In genomic region chr10:3775671-3776551, GRCh38 we compare ENCODE assay signal across 8 cellular contexts. TPM values are rescaled to one million over a fixed set of nuclear protein-coding genes. Genes with fewer than 3 reads are reported as not detected.
DNase-seq lines count a peak whose midpoint lies in the region; ATAC-seq, FAIRE-seq and TF ChIP-seq lines count a peak whose summit lies in the region.

No MANE protein-coding gene starts in this region.

- H3K27me3 Mint-ChIP-seq in Caco-2 (ENCODE audit: insufficient read depth, unreplicated experiment), result no peaks in the 10 kb centered on the region
- no peaks in the 10 kb centered on the region for H3K27me3 Mint-ChIP-seq in activated naive CD8-positive, alpha-beta T cell treated with anti-CD3 and anti-CD28 coated beads, Interleukin-2, amount 50 U/mL, for 24 hours

- H3F3A ChIP-seq in MM.1S (ENCODE audit: insufficient read depth, low read length), result peaks cover 49% of the 10 kb centered on the region

- H3K4me1 ChIP-seq in Caco-2, result peaks cover 58% of the 10 kb centered on the region
- H3K4me1 ChIP-seq in MM.1S (ENCODE audit: low read length), result peaks cover 6% of the 10 kb centered on the region; the same call in 1 of the 2 replicates
- H3K4me1 ChIP-seq in gastrocnemius medialis, result peaks cover 64% of the 10 kb centered on the region in 2 donors

- no TSS peak for BruUV-seq in Caco-2 (replicated peaks; lab: Mats Ljungman, UMichigan)

- H3K36me3 ChIP-seq in Caco-2 (ENCODE audit: control insufficient read depth, insufficient read depth, low read length) (peaks cover 16% of the 10 kb centered on the region), MM.1S (replicated peaks; ENCODE audit: insufficient read depth, low read length) (peaks cover 38% of the 10 kb centered on the region), gastrocnemius medialis (peaks cover 0 to 42% of the 10 kb centered on the region in 2 donors)

- TF ChIP-seq CTCF in Caco-2 (IDR thresholded peaks at IDR 0.05; ENCODE audit: insufficient read depth in 1 of 2, low read depth in 1 of 2, low read length in 1 of 2, severe bottlenecking in 1 of 2, unreplicated experiment in 1 of 2) (no peak), MM.1S (IDR thresholded peaks at IDR 0.05; ENCODE audit: low read length) (no peak), gastrocnemius medialis (IDR thresholded peaks at IDR 0.05 in 4 of 5, conservative IDR thresholded peaks at IDR 0.05 in 1 of 5) (no peak)

- intact Hi-C loops in Caco-2 (cut with micrococcal nuclease; ENCODE audit: unreplicated experiment) (loop anchor here (1.0 to 5.0 kb wide), 3 partner anchors 8 to 109 kb away; no protein-coding TSS in a partner anchor), left ventricle myocardium superior (cut with micrococcal nuclease) (loop anchor here (10.0 kb wide), 1 partner anchor 879 kb away; no protein-coding TSS in a partner anchor), gastrocnemius medialis (cut with DNase I; ENCODE audit: low total_unique reads) (loop anchor here (1.0 to 10.0 kb wide), 3 partner anchors 26 to 539 kb away; no protein-coding TSS in a partner anchor)

- peaks cover 10% of the 10 kb centered on the region; the same call in 1 of the 2 replicates for H4K20me1 ChIP-seq in MM.1S (ENCODE audit: insufficient read depth, low read length)

- H2AFZ ChIP-seq in MM.1S (ENCODE audit: low read length), result no peak overlapping the region

- no peak for FAIRE-seq in frontal cortex (lab: Jason Lieb, UNC)

- DNase-seq in Caco-2 (peak in 1 of 2 experiments; percentile 66), MM.1S (no peak), left ventricle myocardium superior (no peak), gastrocnemius medialis (peak in 1 of 2 donors; percentile 48), frontal cortex (ENCODE audit: low spot score in 2 of 2) (no peak)
- DNase-seq in activated naive CD8-positive, alpha-beta T cell treated with anti-CD3 and anti-CD28 coated beads, Interleukin-2, amount 50 U/mL, for 24 hours, result no peak
- no peak for DNase-seq in stimulated activated CD4-positive, alpha-beta T cell treated with anti-CD3 and anti-CD28 coated beads, Interleukin-4, amount 100 ng/mL, for 1 hour

- CTCF ChIA-PET in Caco-2 (lab: Charles Lee), result interaction anchor here (1.0 to 1.8 kb wide), 3 partner anchors 12 to 14 kb away, joined by 3 to 6 read pairs (median 4); no protein-coding TSS in a partner anchor

- H3K9me3 Mint-ChIP-seq in Caco-2 (ENCODE audit: unreplicated experiment), result no peaks in the 10 kb centered on the region
- no peaks in the 10 kb centered on the region for H3K9me3 Mint-ChIP-seq in activated naive CD8-positive, alpha-beta T cell treated with anti-CD3 and anti-CD28 coated beads, Interleukin-2, amount 50 U/mL, for 24 hours

- H3K27me3 ChIP-seq in Caco-2 (replicated peaks; ENCODE audit: control insufficient read depth, insufficient read depth, low read length) (no peaks in the 10 kb centered on the region), MM.1S (replicated peaks; ENCODE audit: insufficient read depth, low read length) (no peaks in the 10 kb centered on the region), gastrocnemius medialis (no peaks in the 10 kb centered on the region)

- no peak overlapping the region for H3K4me3 ChIP-seq in Caco-2 (ENCODE audit: low read depth, low read length)
- no peak overlapping the region for H3K4me3 ChIP-seq in MM.1S (ENCODE audit: low read length)
- no peak overlapping the region for H3K4me3 ChIP-seq in gastrocnemius medialis

- no peaks in the 10 kb centered on the region for H3K9me2 ChIP-seq in MM.1S (replicated peaks; ENCODE audit: insufficient read depth, low read length)

- H3K4me1 Mint-ChIP-seq in Caco-2 (ENCODE audit: low read depth, unreplicated experiment), result peaks cover 44% of the 10 kb centered on the region
- peaks cover 64% of the 10 kb centered on the region for H3K4me1 Mint-ChIP-seq in activated naive CD8-positive, alpha-beta T cell treated with anti-CD3 and anti-CD28 coated beads, Interleukin-2, amount 50 U/mL, for 24 hours

- H3K36me3 Mint-ChIP-seq in Caco-2 (ENCODE audit: insufficient read depth, unreplicated experiment), result peaks cover 84% of the 10 kb centered on the region
- H3K36me3 Mint-ChIP-seq in activated naive CD8-positive, alpha-beta T cell treated with anti-CD3 and anti-CD28 coated beads, Interleukin-2, amount 50 U/mL, for 24 hours (ENCODE audit: low read depth), result peaks cover 60% of the 10 kb centered on the region

- peaks cover 32% of the 10 kb centered on the region for H3K79me2 ChIP-seq in MM.1S (ENCODE audit: low read length)

- H3K4me2 ChIP-seq in MM.1S (ENCODE audit: low read depth, low read length), result no peak overlapping the region

- H3K27ac Mint-ChIP-seq in Caco-2 (ENCODE audit: unreplicated experiment), result peak overlapping the region; percentile 89
- peak overlapping the region; percentile 67 for H3K27ac Mint-ChIP-seq in activated naive CD8-positive, alpha-beta T cell treated with anti-CD3 and anti-CD28 coated beads, Interleukin-2, amount 50 U/mL, for 24 hours

- no peak overlapping the region for H3K9ac ChIP-seq in MM.1S (ENCODE audit: low read length)

- H3K27ac ChIP-seq in MM.1S (ENCODE audit: low read length) (peak overlapping the region; percentile 29; the same call in 1 of the 2 replicates), gastrocnemius medialis (peak overlapping the region; percentile 97 to 100 (median 98))

- H3K4me3 Mint-ChIP-seq in Caco-2 (ENCODE audit: unreplicated experiment), result peak overlapping the region; percentile 43
- H3K4me3 Mint-ChIP-seq in activated naive CD8-positive, alpha-beta T cell treated with anti-CD3 and anti-CD28 coated beads, Interleukin-2, amount 50 U/mL, for 24 hours, result peak overlapping the region; percentile 49

- no peak for TF ChIP-seq POLR2A in gastrocnemius medialis (IDR thresholded peaks at IDR 0.05)

- H3K9me3 ChIP-seq in Caco-2 (no peaks in the 10 kb centered on the region), MM.1S (replicated peaks; ENCODE audit: insufficient read depth, low read length) (no peaks in the 10 kb centered on the region), gastrocnemius medialis (no peaks in the 10 kb centered on the region)

- in situ Hi-C loops in gastrocnemius medialis (cut with MboI; ENCODE audit: low sequenced_read_pairs in 4 of 4), result loop anchor here in 3 of 4 donors (10.0 to 25.0 kb wide), 3 partner anchors 311 to 986 kb away; no protein-coding TSS in a partner anchor

- ATAC-seq in activated naive CD8-positive, alpha-beta T cell treated with anti-CD3 and anti-CD28 coated beads, Interleukin-2, amount 50 U/mL, for 24 hours, result no peak
- ATAC-seq in left ventricle myocardium superior (peak; percentile 59), gastrocnemius medialis (peak; percentile 28 to 31), HG03469 (IDR thresholded peaks at IDR 0.05; ENCODE audit: unreplicated experiment) (no peak)

- POLR2A ChIA-PET in Caco-2 (lab: Charles Lee), result interaction anchor here (1.0 to 4.0 kb wide), 4 partner anchors 9 to 115 kb away, joined by 4 to 18 read pairs (median 10); partner anchors contain the start of gene KLF6

RNA-seq across cellular contexts. Expression of gene KLF6, which starts 9.1 kb away (rescaled TPM):
- total RNA-seq in Caco-2 (2022), result 78.5 and 84.5 TPM in 2 replicates
- 62.0 TPM for total RNA-seq in left ventricle myocardium superior
- total RNA-seq in gastrocnemius medialis, result 10 to 100 TPM; 23.3 to 84.7 (median 49.8) TPM
- total RNA-seq in frontal cortex, result 67.3 TPM

Comparison
In these comparisons a context has a peak if more than half of its experiments do, and no peak if none do; other contexts are left out.
1. ATAC-seq: peak in left ventricle myocardium superior (single experiment) and gastrocnemius medialis (2 of 2); none in activated naive CD8-positive, alpha-beta T cell treated with anti-CD3 and anti-CD28 coated beads, Interleukin-2, amount 50 U/mL, for 24 hours (single experiment) and HG03469 (single experiment).